In genomic region chr1:32758795-32759430, GRCh38 we compare ENCODE assay signal across 17 cellular contexts. TPM values are rescaled to one million over a fixed set of nuclear protein-coding genes. Genes with fewer than 3 reads are reported as not detected.
A peak's percentile ranks its signal among the peaks of the same experiment; 100 is the strongest.
DNase-seq lines count a peak whose midpoint lies in the region; ATAC-seq, FAIRE-seq and TF ChIP-seq lines count a peak whose summit lies in the region.
"Had no signal": no experiment of that assay in that cellular context is flagged by ENCODE, and none has a peak within 500 bp of the region (broad histone marks: within the 10 kb centered on the region; RNA-seq: fewer than 3 reads in every experiment).

No MANE protein-coding gene starts in this region.

- TF ChIP-seq EP300 in K562 (IDR thresholded peaks at IDR 0.05; ENCODE audit: low read length): no peak

- CTCF ChIA-PET in K562 (lab: Yijun Ruan, JAX; ENCODE audit: low intra/inter-chr PET ratio): no interaction called here

- no peak overlapping the region for H3K4me2 ChIP-seq in K562 (ENCODE audit: insufficient read depth, low read length)

- H3K4me1 ChIP-seq in K562 (replicated peaks in 1 of 2; ENCODE audit: control insufficient read depth in 2 of 2, insufficient read depth in 2 of 2, low read length in 2 of 2) (peaks cover 77 to 78% of the 10 kb centered on the region in 2 experiments), kidney (ENCODE audit: control insufficient read depth in 1 of 2, insufficient read depth in 1 of 2, low read depth in 1 of 2, low read length in 2 of 2) (peaks cover 33 to 42% of the 10 kb centered on the region in 2 donors), spleen (peaks cover 0 to 33% (median 20%) of the 10 kb centered on the region in 6 donors)

- whole genome bisulfite sequencing in K562 (ENCODE audit: insufficient coverage, low coverage, missing lambda C conversion rate): 88% methylated on average over 1 of the region's 1 CpG
- WGBS in spleen, 5 donors: 91 to 100% (median 100%) methylated on average over 1 of the region's 1 CpG

- H2AFZ ChIP-seq in K562 (ENCODE audit: low read depth, low read length): no peak overlapping the region

- no TSS peak for BruUV-seq in K562 (replicated peaks; lab: Mats Ljungman, UMichigan)

- H4K20me1 ChIP-seq in K562 (replicated peaks; ENCODE audit: control insufficient read depth, insufficient read depth, low read length): peaks cover 45% of the 10 kb centered on the region

- H3K9ac ChIP-seq in K562 (ENCODE audit: insufficient read depth in 1 of 2, low read depth in 2 of 2, low read length in 2 of 2): peak overlapping the region in 1 of 2 experiments; percentile 62; a peak in 1 of 4 replicates
- H3K9ac ChIP-seq in kidney (ENCODE audit: low read length in 2 of 2): peak overlapping the region in 1 of 2 donors; percentile 41

- POLR2A ChIA-PET in K562 (lab: Yijun Ruan, JAX): interaction anchor here (0.6 to 3.0 kb wide), 10 partner anchors 9 to 831 kb away, joined by 3 to 19 read pairs (median 4); no protein-coding TSS in a partner anchor

- TF ChIP-seq POLR2A in K562 (conservative IDR thresholded peaks at IDR 0.05) (no peak), spleen (IDR thresholded peaks at IDR 0.05) (no peak)

- intact Hi-C loops in K562 (cut with micrococcal nuclease): no loop called here
- intact Hi-C loops in kidney (cut with DNase I): no loop called here
- intact Hi-C loops in spleen (cut with DNase I; ENCODE audit: low total_unique reads): no loop called here

- peak; percentile 6 for FAIRE-seq in K562 (lab: Jason Lieb, UNC)
- FAIRE-seq in kidney (lab: Jason Lieb, UNC): no peak
- FAIRE-seq: bronchial epithelial cell, H54 had no signal

- H3K27me3 ChIP-seq in K562 (ENCODE audit: control insufficient read depth in 2 of 2, insufficient read depth in 2 of 2, low read length in 2 of 2) (no peaks in the 10 kb centered on the region), spleen (replicated peaks in 1 of 7) (peaks cover 0 to 12% (median 0%) of the 10 kb centered on the region in 7 donors)

- no peaks in the 10 kb centered on the region for H3K9me3 ChIP-seq in K562 (replicated peaks; ENCODE audit: control insufficient read depth, insufficient read depth, low read depth, low read length)
- H3K9me3 ChIP-seq in kidney (ENCODE audit: control insufficient read depth in 1 of 2, low read length in 2 of 2): no peaks in the 10 kb centered on the region
- no peaks in the 10 kb centered on the region for H3K9me3 ChIP-seq in spleen

- H3K9me1 ChIP-seq in K562 (ENCODE audit: control insufficient read depth, insufficient read depth, low read length): peaks cover 14% of the 10 kb centered on the region

- TF ChIP-seq CTCF in GM13977 (IDR thresholded peaks at IDR 0.05; ENCODE audit: extremely low read depth, insufficient read depth, missing control alignments) (no peak), K562 (IDR thresholded peaks at IDR 0.05 in 2 of 3, conservative IDR thresholded peaks at IDR 0.05 in 1 of 3; ENCODE audit: insufficient read depth in 2 of 3, low read depth in 1 of 3, low read length in 3 of 3) (no peak), kidney (IDR thresholded peaks at IDR 0.05; ENCODE audit: borderline replicate concordance, extremely low read depth, insufficient read depth) (no peak), spleen (IDR thresholded peaks at IDR 0.05 in 8 of 11, conservative IDR thresholded peaks at IDR 0.05 in 3 of 11) (no peak)

- DNase-seq in GM13977 (ENCODE audit: low spot score) (peak; percentile 9), K562 (ENCODE audit: extremely low read depth in 1 of 4, low spot score in 3 of 4) (no peak), kidney (no peak), spleen (no peak), NCI-H1092 treated with DMSO at 0.1 percent for 48 hours (lab: John Stamatoyannopoulos, UW) (no peak), NCI-H2107 (lab: John Stamatoyannopoulos, UW) (no peak)
- no peak for DNase-seq in activated CD4-positive, alpha-beta T cell treated with anti-CD3 and anti-CD28 coated beads for 4 hours
- DNase-seq: activated CD4-positive, alpha-beta T cell treated with anti-CD3 and anti-CD28 coated beads, Interleukin-2, amount 50 U/mL, for 1 hour; AML-193; naive thymus-derived CD8-positive, alpha-beta T cell; NCI-H146; NK-92 treated with Interleukin-12 subunit alpha and Interleukin-12 subunit beta, amount 100 ng/mL, for 24 hours; SW 1271 had no signal

- TF ChIP-seq RAD21 in K562 (CRISPR knock-in tag; conservative IDR thresholded peaks at IDR 0.05 in 1 of 2, IDR thresholded peaks at IDR 0.05 in 1 of 2): no peak

- H3K4me3 ChIP-seq in K562 (no peak overlapping the region), kidney (ENCODE audit: low read length in 2 of 2) (no peak overlapping the region), skin epidermis (no peak overlapping the region), spleen (no peak overlapping the region)

- no peak for ATAC-seq in K562

- H3K36me3 ChIP-seq in K562 (ENCODE audit: control insufficient read depth, insufficient read depth, low read length) (peaks cover 14% of the 10 kb centered on the region; the same call in 2 of the 3 replicates), kidney (ENCODE audit: control insufficient read depth in 1 of 2, insufficient read depth in 2 of 2, low read length in 2 of 2) (no peaks in the 10 kb centered on the region), spleen (no peaks in the 10 kb centered on the region)

- H3K27ac ChIP-seq in K562 (ENCODE audit: extremely low read depth, low read depth, low read length): peak overlapping the region; percentile 8; the same call in 1 of the 3 replicates
- peak overlapping the region; percentile 94 to 97 for H3K27ac ChIP-seq in kidney (ENCODE audit: low read depth in 2 of 2, low read length in 2 of 2)
- H3K27ac ChIP-seq in skin epidermis: peak overlapping the region in 20 of 21 experiments; percentile 40 to 95 (median 85)
- H3K27ac ChIP-seq in spleen: no peak overlapping the region

- peaks cover 78% of the 10 kb centered on the region for H3K79me2 ChIP-seq in K562 (ENCODE audit: control insufficient read depth, insufficient read depth, low read length)

- in situ Hi-C loops in GM13977 (cut with MboI; ENCODE audit: low pct_unique_long_range_greater_than_20kb, low sequenced_read_pairs, unreplicated experiment) (no loop called here), K562 (cut with MboI) (no loop called here)

RNA-seq across cellular contexts. Expression of gene SYNC, which starts 56.3 kb away (rescaled TPM):
- total RNA-seq in K562 (2011; cell fraction: chromatin; rRNA removed; ENCODE audit: low replicate concordance): 2.1 and 2.4 TPM in 2 replicates
- 1.7 and 1.8 TPM in 2 replicates for total RNA-seq in K562 (2011; cell fraction: nucleolus; rRNA removed)
- 1.2 and 1.5 TPM in 2 replicates for total RNA-seq in K562 (2011; cell fraction: nucleoplasm; rRNA removed)
- total RNA-seq in K562 (2014; rRNA removed) (0.86 and 1.1 TPM in 2 replicates), K562 (2014; rRNA removed; fragmentation: Illumina TruSeq; extraction: Trizol) (0.83 and 0.91 TPM in 2 replicates), K562 (2015; rRNA removed; fragmentation: Illumina TruSeq; extraction: Trizol) (0.87 and 1.1 TPM in 2 replicates), K562 (2021) (0.62 and 0.87 TPM in 2 replicates), kidney (5.5 TPM), spleen (1 to 10 TPM; 1.3 to 9.2 (median 6.5) TPM)
- polyA plus RNA-seq in K562 (2011; rRNA removed) (0.43 and 0.98 TPM in 2 replicates), K562 (2014; fragmentation: Illumina TruSeq; extraction: Trizol) (0.84 and 1.1 TPM in 2 replicates), K562 (2014; fragmentation: Nextera tagmentation; extraction: Ambion mirVana) (under 1 TPM; 0.49 to 0.74 TPM), K562 (2014; rRNA removed) (0.88 and 1.1 TPM in 2 replicates), kidney (ENCODE audit: insufficient read depth, low read depth, low replicate concordance) (1.4 TPM), spleen (1 to 10 TPM; 1.2 to 4.5 (median 1.7) TPM)
- polyA plus RNA-seq in K562 (2011; cell fraction: cytosol; rRNA removed): 0.16 and 0.22 TPM in 2 replicates
- 0.37 and 0.92 TPM in 2 replicates for polyA plus RNA-seq in K562 (2011; cell fraction: nucleus; rRNA removed)
- 0.26 and 0.47 TPM in 2 replicates for polyA plus RNA-seq in K562 (2012)
- 1.2 and 1.3 TPM in 2 replicates for polyA minus RNA-seq in K562 (2011; rRNA and poly(A)+ RNA removed)
- polyA minus RNA-seq in K562 (2011; cell fraction: cytosol; rRNA and poly(A)+ RNA removed): 0.73 and 0.76 TPM in 2 replicates
- polyA minus RNA-seq in K562 (2011; cell fraction: nucleus; rRNA and poly(A)+ RNA removed): 0.22 and 0.54 TPM in 2 replicates
- total RNA-seq: activated T-helper 2 cell treated with anti-CD3 and anti-CD28 coated beads, Interferon-gamma antibody, Interleukin-2, Interleukin-4, amounts not matched to agents 10 μg/mL and 5 μg/mL and 100 μg/mL, durations not matched to agents 14 hours and 24 hours and 36 hours; naive thymus-derived CD8-positive, alpha-beta T cell had no signal
- polyA plus RNA-seq: naive thymus-derived CD8-positive, alpha-beta T cell had no signal

RNA-seq across cellular contexts. Expression of gene YARS1, which starts 58.2 kb away (rescaled TPM):
- 469 and 618 TPM in 2 replicates for total RNA-seq in K562 (2011; cell fraction: chromatin; rRNA removed; ENCODE audit: low replicate concordance)
- total RNA-seq in K562 (2011; cell fraction: nucleolus; rRNA removed): 286 and 302 TPM in 2 replicates
- 416 and 469 TPM in 2 replicates for total RNA-seq in K562 (2011; cell fraction: nucleoplasm; rRNA removed)
- total RNA-seq in K562 (2014; rRNA removed) (336 and 418 TPM in 2 replicates), K562 (2014; rRNA removed; fragmentation: Illumina TruSeq; extraction: Trizol) (207 and 229 TPM in 2 replicates), K562 (2015; rRNA removed; fragmentation: Illumina TruSeq; extraction: Trizol) (127 TPM in 2 replicates), K562 (2021) (276 and 306 TPM in 2 replicates), kidney (86.1 TPM), spleen (100 to 1,000 TPM in 1 of 7 donors, 10 to 100 TPM in 6; 46.5 to 112 (median 60.2) TPM)
- polyA plus RNA-seq in K562 (2011; rRNA removed) (166 and 174 TPM in 2 replicates), K562 (2014; fragmentation: Illumina TruSeq; extraction: Trizol) (312 and 330 TPM in 2 replicates), K562 (2014; fragmentation: Nextera tagmentation; extraction: Ambion mirVana) (10 to 100 TPM; 66.2 to 92.8 TPM), K562 (2014; rRNA removed) (182 and 201 TPM in 2 replicates), kidney (ENCODE audit: insufficient read depth, low read depth, low replicate concordance) (24.8 TPM), spleen (10 to 100 TPM; 25.7 to 28.7 (median 27.8) TPM)
- polyA plus RNA-seq in K562 (2011; cell fraction: cytosol; rRNA removed): 69.3 and 114 TPM in 2 replicates
- 229 and 316 TPM in 2 replicates for polyA plus RNA-seq in K562 (2011; cell fraction: nucleus; rRNA removed)
- 197 and 532 TPM in 2 replicates for polyA plus RNA-seq in K562 (2012)
- 215 and 273 TPM in 2 replicates for polyA minus RNA-seq in K562 (2011; rRNA and poly(A)+ RNA removed)
- 116 and 173 TPM in 2 replicates for polyA minus RNA-seq in K562 (2011; cell fraction: cytosol; rRNA and poly(A)+ RNA removed)
- polyA minus RNA-seq in K562 (2011; cell fraction: nucleus; rRNA and poly(A)+ RNA removed): 55.7 and 137 TPM in 2 replicates

RNA-seq across cellular contexts. Expression of gene S100PBP, which starts 58.5 kb away (rescaled TPM):
- total RNA-seq in K562 (2011; cell fraction: chromatin; rRNA removed; ENCODE audit: low replicate concordance): 129 and 333 TPM in 2 replicates
- total RNA-seq in K562 (2011; cell fraction: nucleolus; rRNA removed): 72.0 and 90.1 TPM in 2 replicates
- total RNA-seq in K562 (2011; cell fraction: nucleoplasm; rRNA removed): 168 and 289 TPM in 2 replicates
- total RNA-seq in K562 (2014; rRNA removed): 22.8 and 25.7 TPM in 2 replicates
- 60.2 and 71.1 TPM in 2 replicates for total RNA-seq in K562 (2014; rRNA removed; fragmentation: Illumina TruSeq; extraction: Trizol)
- 36.3 and 45.2 TPM in 2 replicates for total RNA-seq in K562 (2015; rRNA removed; fragmentation: Illumina TruSeq; extraction: Trizol)
- 39.7 and 51.4 TPM in 2 replicates for total RNA-seq in K562 (2021)
- 58.9 and 59.8 TPM in 2 replicates for polyA plus RNA-seq in K562 (2011; rRNA removed)
- 11.6 and 25.9 TPM in 2 replicates for polyA plus RNA-seq in K562 (2011; cell fraction: cytosol; rRNA removed)
- 46.3 and 64.2 TPM in 2 replicates for polyA plus RNA-seq in K562 (2011; cell fraction: nucleus; rRNA removed)
- polyA plus RNA-seq in K562 (2012): 17.6 and 23.2 TPM in 2 replicates
- polyA plus RNA-seq in K562 (2014; fragmentation: Illumina TruSeq; extraction: Trizol): 29.4 and 32.9 TPM in 2 replicates
- 10 to 100 TPM; 22.9 to 31.8 TPM for polyA plus RNA-seq in K562 (2014; fragmentation: Nextera tagmentation; extraction: Ambion mirVana)
- polyA plus RNA-seq in K562 (2014; rRNA removed): 29.3 and 37.7 TPM in 2 replicates
- 81.4 and 115 TPM in 2 replicates for polyA minus RNA-seq in K562 (2011; rRNA and poly(A)+ RNA removed)
- polyA minus RNA-seq in K562 (2011; cell fraction: cytosol; rRNA and poly(A)+ RNA removed): 23.3 and 23.8 TPM in 2 replicates
- 27.1 and 58.4 TPM in 2 replicates for polyA minus RNA-seq in K562 (2011; cell fraction: nucleus; rRNA and poly(A)+ RNA removed)
- total RNA-seq in kidney: 40.1 TPM
- polyA plus RNA-seq in kidney (ENCODE audit: insufficient read depth, low read depth, low replicate concordance): 14.3 TPM
- 10 to 100 TPM; 44.1 to 76.3 (median 56.8) TPM for total RNA-seq in spleen
- polyA plus RNA-seq in spleen: 10 to 100 TPM; 15.5 to 25.8 (median 17.4) TPM

Comparison
In these comparisons a context has a peak if more than half of its experiments do, and no peak if none do; other contexts are left out.
1. H3K27ac ChIP-seq: peak in K562 (single experiment), kidney (2 of 2) and skin epidermis (20 of 21); none in spleen (0 of 8).